Comparison of ENCODE assay signal across 22 cellular contexts in genomic region chr3:40771112-40771511, GRCh38.
DNase-seq lines count a peak whose midpoint lies in the region; ATAC-seq and TF ChIP-seq lines count a peak whose summit lies in the region.
"Had no signal": no experiment of that assay in that cellular context is flagged by ENCODE, and none has a peak within 500 bp of the region (broad histone marks: within the 10 kb centered on the region; RNA-seq: fewer than 3 reads in every experiment).

No MANE protein-coding gene starts in this region.

- in situ Hi-C loops in gastrocnemius medialis (cut with MboI; ENCODE audit: low sequenced_read_pairs in 4 of 4) = no loop called here

- no peaks in the 10 kb centered on the region for H3K4me1 Mint-ChIP-seq in GM23338
- no peaks in the 10 kb centered on the region for H3K4me1 Mint-ChIP-seq in activated CD8-positive, alpha-beta T cell treated with anti-CD3 and anti-CD28 coated beads, Interleukin-2, amount 10 ng/mL, durations not matched to agents 7 days and 5 days (ENCODE audit: low read depth)
- H3K4me1 Mint-ChIP-seq in WTC11 = no peaks in the 10 kb centered on the region; the same call in 1 of the 2 replicates

- H3K27ac ChIP-seq in GM23338 (ENCODE audit: low read depth) = no peak overlapping the region
- H3K27ac ChIP-seq in gastrocnemius medialis = peak overlapping the region in 1 of 4 donors; percentile 8
- H3K27ac ChIP-seq in OCI-LY7 (ENCODE audit: low read depth, low read length, poor library complexity, severe bottlenecking) = no peak overlapping the region
- H3K27ac ChIP-seq: SJSA1 had no signal

- H4K20me1 ChIP-seq in GM23338 (replicated peaks; ENCODE audit: insufficient read depth) = no peaks in the 10 kb centered on the region
- no peaks in the 10 kb centered on the region for H4K20me1 ChIP-seq in OCI-LY7 (ENCODE audit: insufficient read depth, low read length)

- H3K9me2 ChIP-seq in GM23338 (ENCODE audit: insufficient read depth) (peaks cover 7% of the 10 kb centered on the region), OCI-LY7 (ENCODE audit: insufficient read depth, low read length) (no peaks in the 10 kb centered on the region)

- H3K27ac Mint-ChIP-seq in GM23338 (no peak overlapping the region), WTC11 (no peak overlapping the region)
- no peak overlapping the region for H3K27ac Mint-ChIP-seq in activated CD8-positive, alpha-beta T cell treated with anti-CD3 and anti-CD28 coated beads, Interleukin-2, amount 10 ng/mL, durations not matched to agents 7 days and 5 days
- H3K27ac Mint-ChIP-seq: IgD-negative memory B cell had no signal

- H3K27me3 Mint-ChIP-seq in GM23338 (ENCODE audit: insufficient read depth, low read depth, poor library complexity) (peaks cover 4% of the 10 kb centered on the region), WTC11 (ENCODE audit: low read depth) (no peaks in the 10 kb centered on the region; the same call in 1 of the 2 replicates)
- H3K27me3 Mint-ChIP-seq in activated CD8-positive, alpha-beta T cell treated with anti-CD3 and anti-CD28 coated beads, Interleukin-2, amount 10 ng/mL, durations not matched to agents 7 days and 5 days (ENCODE audit: low read depth) = no peaks in the 10 kb centered on the region
- H3K27me3 Mint-ChIP-seq: IgD-negative memory B cell had no signal

- H3K36me3 ChIP-seq in GM23338 (ENCODE audit: insufficient read depth) (no peaks in the 10 kb centered on the region), gastrocnemius medialis (no peaks in the 10 kb centered on the region), OCI-LY7 (ENCODE audit: insufficient read depth, low read length) (no peaks in the 10 kb centered on the region)
- H3K36me3 ChIP-seq: SJSA1 had no signal

- 0 out of 2 replicates have a peak overlapping the region, but pooled peaks have one; percentile 23 for H2AFZ ChIP-seq in GM23338
- H2AFZ ChIP-seq in OCI-LY7 (ENCODE audit: low read length) = no peak overlapping the region

- ATAC-seq in GM23338 (no peak), gastrocnemius medialis (peak; percentile 45 to 57), WTC11 (no peak)
- no peak for ATAC-seq in activated CD8-positive, alpha-beta T cell treated with anti-CD3 and anti-CD28 coated beads, Interleukin-2, amount 10 ng/mL, durations not matched to agents 7 days and 5 days
- ATAC-seq: HCT116 had no signal

- H3K4me3 Mint-ChIP-seq in GM23338 (no peak overlapping the region), WTC11 (no peak overlapping the region)
- H3K4me3 Mint-ChIP-seq in activated CD8-positive, alpha-beta T cell treated with anti-CD3 and anti-CD28 coated beads, Interleukin-2, amount 10 ng/mL, durations not matched to agents 7 days and 5 days = no peak overlapping the region
- H3K4me3 Mint-ChIP-seq: CD14-positive monocyte, IgD-negative memory B cell had no signal

- no peaks in the 10 kb centered on the region for H3K36me3 Mint-ChIP-seq in GM23338 (ENCODE audit: low read depth)
- no peaks in the 10 kb centered on the region for H3K36me3 Mint-ChIP-seq in activated CD8-positive, alpha-beta T cell treated with anti-CD3 and anti-CD28 coated beads, Interleukin-2, amount 10 ng/mL, durations not matched to agents 7 days and 5 days (ENCODE audit: low read depth)
- no peaks in the 10 kb centered on the region for H3K36me3 Mint-ChIP-seq in WTC11
- H3K36me3 Mint-ChIP-seq: CD14-positive monocyte, IgD-negative memory B cell had no signal

- POLR2A ChIA-PET in activated CD8-positive, alpha-beta T cell treated with anti-CD3 and anti-CD28 coated beads, Interleukin-2, amount 10 ng/mL, durations not matched to agents 7 days and 5 days (lab: Charles Lee) = no interaction called here
- POLR2A ChIA-PET in OCI-LY7 (lab: Charles Lee) (no interaction called here), WTC11 (lab: Charles Lee) (no interaction called here)

- intact Hi-C loops in gastrocnemius medialis (cut with DNase I; ENCODE audit: low total_unique reads) = no loop called here
- intact Hi-C loops in OCI-LY7 (cut with micrococcal nuclease; ENCODE audit: unreplicated experiment) = no loop called here

- DNase-seq in GM23338 (ENCODE audit: low spot score) (no peak), NCI-H446 treated with DMSO at 0.1 percent for 48 hours (lab: John Stamatoyannopoulos, UW) (peak; percentile 67), myocyte (ENCODE audit: low read depth) (peak; percentile 50), gastrocnemius medialis (peak; percentile 28 to 31), OCI-LY7 (ENCODE audit: low spot score) (no peak), WTC11 (ENCODE audit: low spot score) (no peak), NCI-H526 treated with DMSO at 0.1 percent for 48 hours (lab: John Stamatoyannopoulos, UW) (no peak)
- DNase-seq in activated CD8-positive, alpha-beta T cell treated with anti-CD3 and anti-CD28 coated beads, Interleukin-2, amount 10 ng/mL, durations not matched to agents 7 days and 5 days = no peak
- DNase-seq: ACHN, GF-D8, GOT3, Karpas-422, MM.1S, NCI-H1105, NCI-H1694, NCI-H2081 treated with DMSO at 0.1 percent for 48 hours, NCI-H510A treated with DMSO at 0.1 percent for 48 hours, NCI-H82 had no signal

- TF ChIP-seq CTCF in GM23338 (conservative IDR thresholded peaks at IDR 0.05; ENCODE audit: low read depth in 2 of 2) (no peak), gastrocnemius medialis (IDR thresholded peaks at IDR 0.05 in 4 of 5, conservative IDR thresholded peaks at IDR 0.05 in 1 of 5) (no peak), OCI-LY7 (conservative IDR thresholded peaks at IDR 0.05; ENCODE audit: low read length) (no peak), WTC11 (IDR thresholded peaks at IDR 0.05) (no peak)

- H3K9me3 ChIP-seq in gastrocnemius medialis (no peaks in the 10 kb centered on the region), OCI-LY7 (ENCODE audit: low read length) (no peaks in the 10 kb centered on the region)
- H3K9me3 ChIP-seq: SJSA1 had no signal

- CTCF ChIA-PET in activated CD8-positive, alpha-beta T cell treated with anti-CD3 and anti-CD28 coated beads, Interleukin-2, amount 10 ng/mL, durations not matched to agents 7 days and 5 days (lab: Charles Lee) = no interaction called here
- CTCF ChIA-PET in OCI-LY7 (lab: Charles Lee; ENCODE audit: unreplicated experiment) (no interaction called here), WTC11 (lab: Charles Lee) (interaction anchor here (0.5 kb wide), 1 partner anchor 996 kb away, joined by 4 read pairs; no protein-coding TSS in a partner anchor)

- H3K4me3 ChIP-seq in GM23338 (no peak overlapping the region), gastrocnemius medialis (no peak overlapping the region), OCI-LY7 (ENCODE audit: low read depth, low read length, poor library complexity, severe bottlenecking) (no peak overlapping the region)
- H3K4me3 ChIP-seq: SJSA1 had no signal

- TF ChIP-seq POLR2A in gastrocnemius medialis (IDR thresholded peaks at IDR 0.05) = no peak

- H3F3A ChIP-seq in GM23338 (replicated peaks; ENCODE audit: low read depth) = no peaks in the 10 kb centered on the region

- no TSS peak for BruUV-seq in OCI-LY7 (replicated peaks; lab: Mats Ljungman, UMichigan)

- H3K9me3 Mint-ChIP-seq in GM23338 (no peaks in the 10 kb centered on the region), WTC11 (peaks cover 8% of the 10 kb centered on the region; the same call in 1 of the 2 replicates)
- H3K9me3 Mint-ChIP-seq in activated CD8-positive, alpha-beta T cell treated with anti-CD3 and anti-CD28 coated beads, Interleukin-2, amount 10 ng/mL, durations not matched to agents 7 days and 5 days (ENCODE audit: insufficient read depth) = no peaks in the 10 kb centered on the region
- H3K9me3 Mint-ChIP-seq: IgD-negative memory B cell had no signal

- H3K79me2 ChIP-seq in GM23338 (replicated peaks; ENCODE audit: insufficient read depth) (no peaks in the 10 kb centered on the region), OCI-LY7 (ENCODE audit: insufficient read depth, low read depth, low read length) (no peaks in the 10 kb centered on the region)

- H3K27me3 ChIP-seq in GM23338 (ENCODE audit: insufficient read depth) (no peaks in the 10 kb centered on the region), gastrocnemius medialis (no peaks in the 10 kb centered on the region)
- H3K27me3 ChIP-seq: SJSA1 had no signal

- H3K4me2 ChIP-seq in GM23338 (no peak overlapping the region), OCI-LY7 (ENCODE audit: low read length) (no peak overlapping the region)

- no peaks in the 10 kb centered on the region for H3K4me1 ChIP-seq in GM23338 (ENCODE audit: insufficient read depth)
- peaks cover 7 to 12% of the 10 kb centered on the region in 2 donors for H3K4me1 ChIP-seq in gastrocnemius medialis
- no peaks in the 10 kb centered on the region for H3K4me1 ChIP-seq in OCI-LY7 (ENCODE audit: insufficient read depth, low read length, poor library complexity, severe bottlenecking)
- H3K4me1 ChIP-seq: SJSA1 had no signal

TF ChIP-seq in WTC11, 78 proteins besides CTCF, POLR2A, EP300 and RAD21 (continues in another document):
- TF ChIP-seq ARID4B (CRISPR knock-in tag; IDR thresholded peaks at IDR 0.05; ENCODE audit: borderline replicate concordance) = no peak
- no peak for TF ChIP-seq RORB (CRISPR knock-in tag; IDR thresholded peaks at IDR 0.05)

Comparison
In these comparisons a context has a peak if more than half of its experiments do, and no peak if none do; other contexts are left out.
1. ATAC-seq: peak in gastrocnemius medialis (2 of 2); none in GM23338 (single experiment), activated CD8-positive, alpha-beta T cell treated with anti-CD3 and anti-CD28 coated beads, Interleukin-2, amount 10 ng/mL, durations not matched to agents 7 days and 5 days (single experiment) and WTC11 (single experiment).
2. DNase-seq: peak in NCI-H446 treated with DMSO at 0.1 percent for 48 hours (single experiment), myocyte (single experiment) and gastrocnemius medialis (2 of 2); none in GM23338 (single experiment), activated CD8-positive, alpha-beta T cell treated with anti-CD3 and anti-CD28 coated beads, Interleukin-2, amount 10 ng/mL, durations not matched to agents 7 days and 5 days (single experiment), OCI-LY7 (single experiment), WTC11 (single experiment) and NCI-H526 treated with DMSO at 0.1 percent for 48 hours (single experiment).